8 cellular contexts compared by ENCODE assay signal in the genomic region with DNA sequence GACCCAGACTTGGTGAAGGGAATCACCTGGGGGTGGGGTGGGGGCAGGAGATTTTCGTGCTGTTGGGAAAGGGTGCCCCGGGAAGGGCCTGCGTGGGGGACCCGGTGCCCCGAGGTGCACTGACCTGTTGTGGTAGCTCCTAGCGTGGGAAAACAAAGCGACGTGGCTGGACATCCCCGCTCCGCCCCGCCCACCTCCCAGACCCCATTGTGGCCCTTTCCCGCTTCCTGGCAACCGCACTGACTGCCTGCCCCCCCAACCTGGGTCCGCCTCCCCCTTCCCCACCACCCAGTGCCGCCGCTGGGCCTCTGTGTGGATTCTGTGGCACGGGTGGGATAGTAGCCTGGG. TPM values are rescaled to one million over a fixed set of nuclear protein-coding genes. Genes with fewer than 3 reads are reported as not detected.
DNase-seq lines count a peak whose midpoint lies in the region; ATAC-seq, FAIRE-seq and TF ChIP-seq lines count a peak whose summit lies in the region.

No MANE protein-coding gene starts in this region.

- no peaks in the 10 kb centered on the region for H3K27me3 ChIP-seq in CD4-positive, alpha-beta memory T cell (ENCODE audit: insufficient read depth, low read length)
- H3K27me3 ChIP-seq in OCI-LY3 (ENCODE audit: low read depth, low read length) = no peaks in the 10 kb centered on the region
- H3K27me3 ChIP-seq in H1 (replicated peaks in 1 of 4; ENCODE audit: control insufficient read depth in 3 of 4, extremely low read depth in 1 of 4, insufficient read depth in 3 of 4, low read length in 3 of 4) = peaks cover 43 to 63% (median 57%) of the 10 kb centered on the region in 4 experiments

- no peak overlapping the region; the same call in 1 of the 2 replicates for H4K8ac ChIP-seq in H1 (ENCODE audit: extremely low read depth, insufficient read depth, low read length)

- TF ChIP-seq RAD21 in H1 (IDR thresholded peaks at IDR 0.05 in 1 of 2, conservative IDR thresholded peaks at IDR 0.05 in 1 of 2; ENCODE audit: low read depth in 2 of 2, low read length in 2 of 2) = no peak

- peak overlapping the region; percentile 95 for H3K4me2 ChIP-seq in OCI-LY3 (ENCODE audit: low read length)
- H3K4me2 ChIP-seq in H1 (ENCODE audit: insufficient read depth in 1 of 2, low read depth in 2 of 2, low read length in 2 of 2) = peak overlapping the region; percentile 51 to 92

- H3K4ac ChIP-seq in H1 (replicated peaks; ENCODE audit: insufficient read length, low read depth, low read length) = no peak overlapping the region

- POLR2A ChIA-PET in CD4-positive, alpha-beta memory T cell (lab: Charles Lee; ENCODE audit: partially characterized antibody) = interaction anchor here (1.0 to 9.5 kb wide), 9 partner anchors 6 to 89 kb away, joined by 3 to 321 read pairs (median 10); a partner anchor contains a TSS
- POLR2A ChIA-PET in H1 (lab: Charles Lee; ENCODE audit: partially characterized antibody) = interaction anchor here (0.7 kb wide), 1 partner anchor 19 kb away, joined by 3 read pairs; no protein-coding TSS in a partner anchor

- WGBS in H1 (ENCODE audit: extremely low coverage in 1 of 2, insufficient coverage in 1 of 2, insufficient read length in 1 of 2, insufficient replicate concordance in 2 of 2, low coverage in 1 of 2, low lambda C conversion rate in 2 of 2, missing lambda C conversion rate in 1 of 2), 2 experiments = 11% methylated on average over 11 of the region's 17 CpGs; no CpG with 5 or more reads in 1 of the 2 experiments

- H3K36me3 Mint-ChIP-seq in CD4-positive, alpha-beta memory T cell = no peaks in the 10 kb centered on the region
- H3K36me3 Mint-ChIP-seq in neural crest cell (ENCODE audit: low read depth) = peaks cover 3% of the 10 kb centered on the region

- DNase-seq in CD4-positive, alpha-beta memory T cell = peak in 1 of 5 donors; percentile 41
- DNase-seq in H1 (ENCODE audit: low read depth in 1 of 2, low spot score in 2 of 2) = no peak
- DNase-seq in neural crest cell (ENCODE audit: low read depth, low spot score) = no peak
- no peak for DNase-seq in NCI-H2029 (lab: John Stamatoyannopoulos, UW)
- DNase-seq in midbrain (lab: John Stamatoyannopoulos, UW) = no peak
- DNase-seq in stimulated activated CD4-positive, alpha-beta T cell treated with anti-CD3 and anti-CD28 coated beads, Interleukin-1b, Interleukin-23, amount 100 ng/mL, for 48 hours = no peak

- H3K27me3 Mint-ChIP-seq in CD4-positive, alpha-beta memory T cell = no peaks in the 10 kb centered on the region
- H3K27me3 Mint-ChIP-seq in neural crest cell (ENCODE audit: low read depth) = peaks cover 78% of the 10 kb centered on the region

- H2BK20ac ChIP-seq in H1 (ENCODE audit: low read length) = no peak overlapping the region

- no peak overlapping the region for H2BK12ac ChIP-seq in H1 (ENCODE audit: low read depth, low read length)

- H3K4me1 Mint-ChIP-seq in CD4-positive, alpha-beta memory T cell = peaks cover 9 to 46% (median 31%) of the 10 kb centered on the region in 4 donors
- peaks cover 23% of the 10 kb centered on the region for H3K4me1 Mint-ChIP-seq in neural crest cell

- TF ChIP-seq CTCF in OCI-LY3 (IDR thresholded peaks at IDR 0.05; ENCODE audit: low read depth, low read length) = no peak
- TF ChIP-seq CTCF in H1 (IDR thresholded peaks at IDR 0.05; ENCODE audit: control extremely low read depth in 1 of 3, insufficient read depth in 1 of 3, low read depth in 1 of 3, low read length in 3 of 3) = no peak
- TF ChIP-seq CTCF in neural crest cell (conservative IDR thresholded peaks at IDR 0.05) = no peak

- 0 out of 2 replicates have a peak, but pooled peaks cover 2% of the 10 kb centered on the region for H3K79me2 ChIP-seq in OCI-LY3 (ENCODE audit: low read length)
- no peaks in the 10 kb centered on the region for H3K79me2 ChIP-seq in H1 (ENCODE audit: control insufficient read depth in 1 of 2, insufficient read depth in 2 of 2, low read length in 2 of 2)

- H3K4me3 ChIP-seq in CD4-positive, alpha-beta memory T cell (ENCODE audit: low read length in 2 of 2) = peak overlapping the region in 1 of 2 donors; percentile 94
- H3K4me3 ChIP-seq in OCI-LY3 (ENCODE audit: low read length) (peak overlapping the region; percentile 98), H1 (ENCODE audit: extremely low read depth in 1 of 4, insufficient read depth in 2 of 4, low read depth in 3 of 4, low read length in 4 of 4) (peak overlapping the region; percentile 27 to 68 (median 48))

- CTCF ChIA-PET in CD4-positive, alpha-beta memory T cell (lab: Charles Lee; ENCODE audit: partially characterized antibody) = no interaction called here
- CTCF ChIA-PET in H1 (lab: Charles Lee; ENCODE audit: partially characterized antibody) = interaction anchor here (1.0 kb wide), 3 partner anchors 31 to 157 kb away, joined by 3 to 4 read pairs (median 3); a partner anchor contains a TSS

- no peak overlapping the region for H3K56ac ChIP-seq in H1 (replicated peaks; ENCODE audit: insufficient read length, low read depth, low read length)

- peak overlapping the region; percentile 62 to 93 (median 84) for H3K4me3 Mint-ChIP-seq in CD4-positive, alpha-beta memory T cell
- peak overlapping the region; percentile 67 for H3K4me3 Mint-ChIP-seq in neural crest cell

- intact Hi-C loops in CD4-positive, alpha-beta memory T cell (cut with micrococcal nuclease) = no loop called here

- FAIRE-seq in H1 (lab: Jason Lieb, UNC) = no peak

- H3K9me3 Mint-ChIP-seq in CD4-positive, alpha-beta memory T cell = peaks cover 0 to 2% (median 0%) of the 10 kb centered on the region in 8 donors
- H3K9me3 Mint-ChIP-seq in neural crest cell = no peaks in the 10 kb centered on the region

- TF ChIP-seq POLR2A in H1 (IDR thresholded peaks at IDR 0.05; ENCODE audit: control extremely low read depth in 1 of 2, low read depth in 2 of 2, low read length in 2 of 2) = no peak

- H3K14ac ChIP-seq in H1 (ENCODE audit: insufficient read length) = no peak overlapping the region

- no peak for ATAC-seq in HG02840 (IDR thresholded peaks at IDR 0.05; ENCODE audit: low FRiP score, unreplicated experiment)

- H3K79me1 ChIP-seq in H1 (ENCODE audit: low read depth, low read length) = no peaks in the 10 kb centered on the region

- no peak overlapping the region for H2BK15ac ChIP-seq in H1 (ENCODE audit: low read length)

- H3K27ac Mint-ChIP-seq in CD4-positive, alpha-beta memory T cell = peak overlapping the region; percentile 79 to 97 (median 85)
- no peak overlapping the region for H3K27ac Mint-ChIP-seq in neural crest cell (ENCODE audit: unreplicated experiment)

- H3K27ac ChIP-seq in CD4-positive, alpha-beta memory T cell (ENCODE audit: low read depth, low read length) = peak overlapping the region; percentile 96
- H3K27ac ChIP-seq in OCI-LY3 (ENCODE audit: low read length) (peak overlapping the region; percentile 80), H1 (ENCODE audit: low read depth, low read length) (no peak overlapping the region)

- H3K9ac ChIP-seq in OCI-LY3 (ENCODE audit: low read length) (peak overlapping the region; percentile 99), H1 (replicated peaks in 1 of 4; ENCODE audit: extremely low read depth in 1 of 4, low read depth in 3 of 4, low read length in 3 of 4) (0 out of 7 replicates have a peak overlapping the region, but pooled peaks of 1 of the 4 experiments have one; percentile 35)

- H2BK5ac ChIP-seq in H1 (ENCODE audit: low read depth, low read length) = no peak overlapping the region

- H3K9me3 ChIP-seq in CD4-positive, alpha-beta memory T cell (ENCODE audit: control insufficient read depth in 1 of 2, low read length in 2 of 2) = no peaks in the 10 kb centered on the region
- H3K9me3 ChIP-seq in OCI-LY3 (ENCODE audit: insufficient read depth, low read length) = no peaks in the 10 kb centered on the region
- no peaks in the 10 kb centered on the region for H3K9me3 ChIP-seq in H1 (ENCODE audit: insufficient read depth in 2 of 2, low read depth in 1 of 2, low read length in 1 of 2)

- no peak overlapping the region for H3K23ac ChIP-seq in H1 (ENCODE audit: insufficient read length)

- H4K20me1 ChIP-seq in OCI-LY3 (ENCODE audit: insufficient read depth, low read length) = no peaks in the 10 kb centered on the region
- H4K20me1 ChIP-seq in H1 (replicated peaks in 1 of 2; ENCODE audit: control insufficient read depth in 1 of 2, insufficient read depth in 2 of 2, low read length in 2 of 2) = peaks cover 3 to 12% of the 10 kb centered on the region in 2 experiments

- H4K5ac ChIP-seq in H1 (ENCODE audit: insufficient read length, low read depth, low read length) = no peak overlapping the region

- H2BK120ac ChIP-seq in H1 (replicated peaks; ENCODE audit: low read depth, low read length) = no peak overlapping the region

- peaks cover 18% of the 10 kb centered on the region; the same call in 1 of the 2 replicates for H3K23me2 ChIP-seq in H1 (ENCODE audit: low read depth, low read length)

- no peak overlapping the region for H3K18ac ChIP-seq in H1 (ENCODE audit: extremely low read depth, low read length)

- peaks cover 45% of the 10 kb centered on the region for H3K4me1 ChIP-seq in CD4-positive, alpha-beta memory T cell (ENCODE audit: insufficient read depth, low read length)
- peaks cover 44% of the 10 kb centered on the region for H3K4me1 ChIP-seq in OCI-LY3 (ENCODE audit: low read length)
- peaks cover 0 to 16% (median 6%) of the 10 kb centered on the region in 4 experiments; a peak in 5 of 7 replicates for H3K4me1 ChIP-seq in H1 (replicated peaks in 1 of 4; ENCODE audit: control insufficient read depth in 3 of 4, insufficient read depth in 4 of 4, low read length in 3 of 4)

- TF ChIP-seq EP300 in H1 (IDR thresholded peaks at IDR 0.05; ENCODE audit: borderline replicate concordance in 1 of 2, low read depth in 2 of 2, low read length in 2 of 2) = no peak

- H2AFZ ChIP-seq in OCI-LY3 (ENCODE audit: low read depth, low read length) = no peak overlapping the region
- no peak overlapping the region for H2AFZ ChIP-seq in H1 (ENCODE audit: low read length)

- H2AK5ac ChIP-seq in H1 (ENCODE audit: low read depth, low read length) = no peak overlapping the region

- H3K36me3 ChIP-seq in CD4-positive, alpha-beta memory T cell (ENCODE audit: insufficient read depth, low read length) = no peaks in the 10 kb centered on the region
- H3K36me3 ChIP-seq in OCI-LY3 (replicated peaks; ENCODE audit: low read depth, low read length) (no peaks in the 10 kb centered on the region), H1 (ENCODE audit: control insufficient read depth in 2 of 4, insufficient read depth in 4 of 4, low read length in 3 of 4) (no peaks in the 10 kb centered on the region)

- no peak overlapping the region for H4K91ac ChIP-seq in H1 (replicated peaks; ENCODE audit: insufficient read length, low read length)

RNA-seq across cellular contexts. Expression of a gene that starts 2.5 kb away (rescaled TPM):
- 10 to 100 TPM; 15.7 to 18.0 TPM for total RNA-seq in CD4-positive, alpha-beta memory T cell
- 10 to 100 TPM; 22.0 to 30.9 TPM for polyA plus RNA-seq in CD4-positive, alpha-beta memory T cell
- 0.43 and 0.46 TPM in 2 replicates for total RNA-seq in H1 (2021; fragmentation: NEBNext Ultra II Directional; extraction: Animal tissue kit (Norgen Biotek cat#: 25700))
- polyA plus RNA-seq in H1 (2011; rRNA removed) = 0.48 and 0.83 TPM in 2 replicates
- polyA plus RNA-seq in H1 (2011; cell fraction: cytosol; rRNA removed) = 0.58 TPM
- 1.6 TPM for polyA plus RNA-seq in H1 (2011; cell fraction: nucleus; rRNA removed)
- polyA plus RNA-seq in H1 (2012, experiment 1 of 2) = 0.40 to 0.65 TPM (median 0.51 TPM) in 4 replicates
- 0.16 TPM for polyA plus RNA-seq in H1 (2012, experiment 2 of 2)
- 0.47 TPM for polyA plus RNA-seq in H1 (2013, experiment 1 of 2)
- 0.39 TPM for polyA plus RNA-seq in H1 (2013, experiment 2 of 2)
- polyA minus RNA-seq in H1 (2011; rRNA and poly(A)+ RNA removed) = 0.28 TPM in 1 of 2 replicates, not detected in the other
- polyA minus RNA-seq in H1 (2011; cell fraction: cytosol; rRNA and poly(A)+ RNA removed) = not detected
- polyA minus RNA-seq in H1 (2011; cell fraction: nucleus; rRNA and poly(A)+ RNA removed) = 0.90 TPM
- 0.86 and 1.2 TPM in 2 replicates for total RNA-seq in neural crest cell

RNA-seq across cellular contexts. Expression of a gene that starts 6.9 kb away (rescaled TPM):
- not detected for total RNA-seq in CD4-positive, alpha-beta memory T cell
- 1 to 10 TPM; 3.6 to 8.1 TPM for polyA plus RNA-seq in CD4-positive, alpha-beta memory T cell
- 2.2 TPM in 1 of 2 replicates, not detected in the other for total RNA-seq in H1 (2021; fragmentation: NEBNext Ultra II Directional; extraction: Animal tissue kit (Norgen Biotek cat#: 25700))
- polyA plus RNA-seq in H1 (2011; rRNA removed) = 2.0 and 2.5 TPM in 2 replicates
- 0.54 TPM for polyA plus RNA-seq in H1 (2011; cell fraction: cytosol; rRNA removed)
- 1.8 TPM for polyA plus RNA-seq in H1 (2011; cell fraction: nucleus; rRNA removed)
- 0.31 to 1.3 TPM (median 0.68 TPM) in 3 of 4 replicates, not detected in the other for polyA plus RNA-seq in H1 (2012, experiment 1 of 2)
- polyA plus RNA-seq in H1 (2012, experiment 2 of 2) = 1.3 TPM
- polyA plus RNA-seq in H1 (2013, experiment 1 of 2) = 0.10 TPM
- not detected for polyA plus RNA-seq in H1 (2013, experiment 2 of 2)
- polyA minus RNA-seq in H1 (2011; rRNA and poly(A)+ RNA removed) = not detected in 2 replicates
- polyA minus RNA-seq in H1 (2011; cell fraction: cytosol; rRNA and poly(A)+ RNA removed) = not detected
- 2.1 TPM for polyA minus RNA-seq in H1 (2011; cell fraction: nucleus; rRNA and poly(A)+ RNA removed)
- total RNA-seq in neural crest cell = 2.3 and 4.2 TPM in 2 replicates

RNA-seq across cellular contexts. Expression of a gene that starts 13.4 kb away (rescaled TPM):
- total RNA-seq in CD4-positive, alpha-beta memory T cell = 1 to 10 TPM; 7.0 to 7.5 TPM
- polyA plus RNA-seq in CD4-positive, alpha-beta memory T cell = 1 to 10 TPM; 4.3 to 7.5 TPM
- total RNA-seq in H1 (2021; fragmentation: NEBNext Ultra II Directional; extraction: Animal tissue kit (Norgen Biotek cat#: 25700)) = not detected in 2 replicates
- not detected in 2 replicates for polyA plus RNA-seq in H1 (2011; rRNA removed)
- polyA plus RNA-seq in H1 (2011; cell fraction: cytosol; rRNA removed) = not detected
- not detected for polyA plus RNA-seq in H1 (2011; cell fraction: nucleus; rRNA removed)
- polyA plus RNA-seq in H1 (2012, experiment 1 of 2) = not detected in 4 replicates
- polyA plus RNA-seq in H1 (2012, experiment 2 of 2) = not detected
- not detected for polyA plus RNA-seq in H1 (2013, experiment 1 of 2)
- polyA plus RNA-seq in H1 (2013, experiment 2 of 2) = not detected
- not detected in 2 replicates for polyA minus RNA-seq in H1 (2011; rRNA and poly(A)+ RNA removed)
- polyA minus RNA-seq in H1 (2011; cell fraction: cytosol; rRNA and poly(A)+ RNA removed) = not detected
- not detected for polyA minus RNA-seq in H1 (2011; cell fraction: nucleus; rRNA and poly(A)+ RNA removed)
- 0.05 and 0.07 TPM in 2 replicates for total RNA-seq in neural crest cell

RNA-seq across cellular contexts. Expression of a gene that starts 24.3 kb away (rescaled TPM):
- total RNA-seq in CD4-positive, alpha-beta memory T cell = 10 to 100 TPM; 81.1 to 81.8 TPM
- 10 to 100 TPM; 36.4 to 36.9 TPM for polyA plus RNA-seq in CD4-positive, alpha-beta memory T cell
- total RNA-seq in H1 (2021; fragmentation: NEBNext Ultra II Directional; extraction: Animal tissue kit (Norgen Biotek cat#: 25700)) = 62.2 and 70.4 TPM in 2 replicates
- polyA plus RNA-seq in H1 (2011; rRNA removed) = 73.8 and 81.6 TPM in 2 replicates
- 69.3 TPM for polyA plus RNA-seq in H1 (2011; cell fraction: cytosol; rRNA removed)
- polyA plus RNA-seq in H1 (2011; cell fraction: nucleus; rRNA removed) = 122 TPM
- polyA plus RNA-seq in H1 (2012, experiment 1 of 2) = 40.8 to 68.5 TPM (median 62.3 TPM) in 4 replicates
- polyA plus RNA-seq in H1 (2012, experiment 2 of 2) = 53.6 TPM
- 24.8 TPM for polyA plus RNA-seq in H1 (2013, experiment 1 of 2)
- polyA plus RNA-seq in H1 (2013, experiment 2 of 2) = 23.7 TPM
- polyA minus RNA-seq in H1 (2011; rRNA and poly(A)+ RNA removed) = 33.5 and 33.6 TPM in 2 replicates
- 39.4 TPM for polyA minus RNA-seq in H1 (2011; cell fraction: cytosol; rRNA and poly(A)+ RNA removed)
- 33.5 TPM for polyA minus RNA-seq in H1 (2011; cell fraction: nucleus; rRNA and poly(A)+ RNA removed)
- total RNA-seq in neural crest cell = 114 and 116 TPM in 2 replicates

RNA-seq across cellular contexts. Expression of a gene that starts 24.8 kb away (rescaled TPM):
- 100 to 1,000 TPM; 152 to 155 TPM for total RNA-seq in CD4-positive, alpha-beta memory T cell
- polyA plus RNA-seq in CD4-positive, alpha-beta memory T cell = 10 to 100 TPM; 21.7 to 33.8 TPM
- total RNA-seq in H1 (2021; fragmentation: NEBNext Ultra II Directional; extraction: Animal tissue kit (Norgen Biotek cat#: 25700)) = 31.3 and 34.3 TPM in 2 replicates
- 62.9 and 80.4 TPM in 2 replicates for polyA plus RNA-seq in H1 (2011; rRNA removed)
- polyA plus RNA-seq in H1 (2011; cell fraction: cytosol; rRNA removed) = 49.9 TPM
- 250 TPM for polyA plus RNA-seq in H1 (2011; cell fraction: nucleus; rRNA removed)
- 18.2 to 38.1 TPM (median 36.3 TPM) in 4 replicates for polyA plus RNA-seq in H1 (2012, experiment 1 of 2)
- polyA plus RNA-seq in H1 (2012, experiment 2 of 2) = 28.8 TPM
- 42.9 TPM for polyA plus RNA-seq in H1 (2013, experiment 1 of 2)
- 40.7 TPM for polyA plus RNA-seq in H1 (2013, experiment 2 of 2)
- 11.2 and 19.4 TPM in 2 replicates for polyA minus RNA-seq in H1 (2011; rRNA and poly(A)+ RNA removed)
- 26.9 TPM for polyA minus RNA-seq in H1 (2011; cell fraction: cytosol; rRNA and poly(A)+ RNA removed)
- polyA minus RNA-seq in H1 (2011; cell fraction: nucleus; rRNA and poly(A)+ RNA removed) = 43.0 TPM
- 76.6 and 82.9 TPM in 2 replicates for total RNA-seq in neural crest cell
